Comparison of ENCODE assay signal across 8 cellular contexts in genomic region chr11:119095066-119095880, GRCh38. TPM values are rescaled to one million over a fixed set of nuclear protein-coding genes. Genes with fewer than 3 reads are reported as not detected.
DNase-seq lines count a peak whose midpoint lies in the region; ATAC-seq and TF ChIP-seq lines count a peak whose summit lies in the region.

No MANE protein-coding gene starts in this region.

- POLR2A ChIA-PET in BJ (lab: Charles Lee) = interaction anchor here (0.6 to 1.1 kb wide), 8 partner anchors 10 to 75 kb away, joined by 3 to 35 read pairs (median 4); partner anchors contain the start of genes ABCG4, C2CD2L, HMBS and VPS11
- POLR2A ChIA-PET in activated CD4-positive, alpha-beta T cell treated with anti-CD3 and anti-CD28 coated beads for 36 hours (lab: Charles Lee) = interaction anchor here (0.5 to 2.6 kb wide), 17 partner anchors 9 to 243 kb away, joined by 3 to 28 read pairs (median 5); partner anchors contain the start of genes C2CD2L, HINFP, HMBS and RPS25

- no peaks in the 10 kb centered on the region for H3K27me3 Mint-ChIP-seq in activated CD4-positive, alpha-beta T cell treated with anti-CD3 and anti-CD28 coated beads for 36 hours

- ATAC-seq in HG03457 (IDR thresholded peaks at IDR 0.05; ENCODE audit: unreplicated experiment) = peak; percentile 68
- peak; percentile 90 for ATAC-seq in activated CD4-positive, alpha-beta T cell treated with anti-CD3 and anti-CD28 coated beads for 36 hours

- peak overlapping the region; percentile 94 for H3K27ac Mint-ChIP-seq in activated CD4-positive, alpha-beta T cell treated with anti-CD3 and anti-CD28 coated beads for 36 hours

- H3K27me3 ChIP-seq in BJ (ENCODE audit: control insufficient read depth, insufficient read depth, low read length) = no peaks in the 10 kb centered on the region
- no peaks in the 10 kb centered on the region for H3K27me3 ChIP-seq in kidney epithelial cell (ENCODE audit: control insufficient read depth, insufficient read depth, low read length)

- CTCF ChIA-PET in BJ (lab: Yijun Ruan, JAX) = interaction anchor here (0.6 to 2.4 kb wide), 15 partner anchors 10 to 311 kb away, joined by 3 to 14 read pairs (median 4); partner anchors contain the start of genes C1QTNF5, C2CD2L, CBL and HMBS
- CTCF ChIA-PET in activated CD4-positive, alpha-beta T cell treated with anti-CD3 and anti-CD28 coated beads for 36 hours (lab: Charles Lee) = interaction anchor here (0.6 to 3.6 kb wide), 10 partner anchors 11 to 856 kb away, joined by 3 to 11 read pairs (median 4); partner anchors contain the start of genes C2CD2L, CBL, CENATAC and HINFP

- intact Hi-C loops in activated CD4-positive, alpha-beta T cell treated with anti-CD3 and anti-CD28 coated beads for 36 hours (cut with DNase I, micrococcal nuclease) = loop anchor here (1.0 to 2.0 kb wide), 14 partner anchors 10 to 239 kb away; partner anchors contain the start of genes HINFP (in 2 of the 2), HYOU1 (in 2 of the 2), RPS25 (in 2 of the 2) and TRAPPC4 (in 2 of the 2)

- H3K4me3 Mint-ChIP-seq in activated CD4-positive, alpha-beta T cell treated with anti-CD3 and anti-CD28 coated beads for 36 hours = peak overlapping the region; percentile 93

- peaks cover 9% of the 10 kb centered on the region for H3K36me3 ChIP-seq in BJ (ENCODE audit: control insufficient read depth, insufficient read depth, low read length)
- H3K36me3 ChIP-seq in kidney epithelial cell (ENCODE audit: control insufficient read depth, insufficient read depth, low read length) = peaks cover 2% of the 10 kb centered on the region

- peak overlapping the region; percentile 91 for H3K27ac ChIP-seq in cingulate gyrus (ENCODE audit: low read depth, low read length)

- DNase-seq in BJ (ENCODE audit: low read depth) (peak; percentile 98), GM19240 (ENCODE audit: insufficient read length, low spot score) (peak; percentile 95), NCI-H510A treated with DMSO at 0.1 percent for 48 hours (lab: John Stamatoyannopoulos, UW) (peak; percentile 99), kidney epithelial cell (ENCODE audit: low read depth) (peak; percentile 97)
- DNase-seq in activated CD4-positive, alpha-beta T cell treated with anti-CD3 and anti-CD28 coated beads for 36 hours = peak; percentile 100
- DNase-seq in stimulated activated CD4-positive, alpha-beta T cell treated with anti-CD3 and anti-CD28 coated beads, Interleukin-15, amount 100 ng/mL, for 24 hours = peak; percentile 99

- peaks cover 50% of the 10 kb centered on the region for H3K4me1 Mint-ChIP-seq in activated CD4-positive, alpha-beta T cell treated with anti-CD3 and anti-CD28 coated beads for 36 hours

- peaks cover 77% of the 10 kb centered on the region for H3K36me3 Mint-ChIP-seq in activated CD4-positive, alpha-beta T cell treated with anti-CD3 and anti-CD28 coated beads for 36 hours (ENCODE audit: low read depth)

- H3K4me3 ChIP-seq in BJ (ENCODE audit: low read depth, low read length) (peak overlapping the region; percentile 78), kidney epithelial cell (ENCODE audit: low read depth, low read length) (peak overlapping the region; percentile 89)

- no peaks in the 10 kb centered on the region for H3K9me3 Mint-ChIP-seq in activated CD4-positive, alpha-beta T cell treated with anti-CD3 and anti-CD28 coated beads for 36 hours (ENCODE audit: low read depth)

- TF ChIP-seq CTCF in BJ (IDR thresholded peaks at IDR 0.05; ENCODE audit: insufficient read depth, low read depth, low read length) = 0 out of 2 replicates have a peak, but pooled peaks have one; percentile 3
- no peak for TF ChIP-seq CTCF in kidney epithelial cell (IDR thresholded peaks at IDR 0.05; ENCODE audit: insufficient read depth, low read length, poor library complexity, severe bottlenecking)

RNA-seq across cellular contexts. Expression of gene DPAGT1, which starts 6.4 kb away (rescaled TPM):
- 67.4 and 75.6 TPM in 2 replicates for polyA plus RNA-seq in BJ (2011; rRNA removed)
- 48.9 and 101 TPM in 2 replicates for polyA minus RNA-seq in BJ (2011; rRNA and poly(A)+ RNA removed)
- total RNA-seq in activated CD4-positive, alpha-beta T cell treated with anti-CD3 and anti-CD28 coated beads for 36 hours = 10 to 100 TPM; 57.8 to 73.5 TPM
- total RNA-seq in kidney epithelial cell = 16.4 and 26.6 TPM in 2 replicates

RNA-seq across cellular contexts. Expression of gene HMBS, which starts 10.6 kb away (rescaled TPM):
- 38.4 and 54.9 TPM in 2 replicates for polyA plus RNA-seq in BJ (2011; rRNA removed)
- polyA minus RNA-seq in BJ (2011; rRNA and poly(A)+ RNA removed) = 22.1 and 29.0 TPM in 2 replicates
- total RNA-seq in activated CD4-positive, alpha-beta T cell treated with anti-CD3 and anti-CD28 coated beads for 36 hours = 10 to 100 TPM; 39.8 to 41.8 TPM
- total RNA-seq in kidney epithelial cell = 27.7 and 29.7 TPM in 2 replicates

RNA-seq across cellular contexts. Expression of gene C2CD2L, which starts 11.9 kb away (rescaled TPM):
- polyA plus RNA-seq in BJ (2011; rRNA removed) = 2.8 and 5.7 TPM in 2 replicates
- polyA minus RNA-seq in BJ (2011; rRNA and poly(A)+ RNA removed) = 6.5 and 11.5 TPM in 2 replicates
- total RNA-seq in activated CD4-positive, alpha-beta T cell treated with anti-CD3 and anti-CD28 coated beads for 36 hours = 10 to 100 TPM; 15.9 to 16.3 TPM
- 11.8 and 12.7 TPM in 2 replicates for total RNA-seq in kidney epithelial cell

RNA-seq across cellular contexts. Expression of gene HINFP, which starts 26.1 kb away (rescaled TPM):
- polyA plus RNA-seq in BJ (2011; rRNA removed) = 17.6 and 27.3 TPM in 2 replicates
- 18.4 and 40.8 TPM in 2 replicates for polyA minus RNA-seq in BJ (2011; rRNA and poly(A)+ RNA removed)
- 10 to 100 TPM; 24.0 to 27.2 TPM for total RNA-seq in activated CD4-positive, alpha-beta T cell treated with anti-CD3 and anti-CD28 coated beads for 36 hours
- total RNA-seq in kidney epithelial cell = 25.0 and 28.8 TPM in 2 replicates

RNA-seq across cellular contexts. Expression of gene VPS11, which starts 27.7 kb away (rescaled TPM):
- 11.4 and 15.9 TPM in 2 replicates for polyA plus RNA-seq in BJ (2011; rRNA removed)
- 22.0 and 26.1 TPM in 2 replicates for polyA minus RNA-seq in BJ (2011; rRNA and poly(A)+ RNA removed)
- 10 to 100 TPM; 20.5 to 25.4 TPM for total RNA-seq in activated CD4-positive, alpha-beta T cell treated with anti-CD3 and anti-CD28 coated beads for 36 hours
- total RNA-seq in kidney epithelial cell = 30.7 and 39.0 TPM in 2 replicates

Comparison
In these comparisons a context has a peak if more than half of its experiments do, and no peak if none do; other contexts are left out.
1. Peak in every context shown above with its lines: DNase-seq, ATAC-seq, H3K4me3 ChIP-seq and H3K27ac ChIP-seq.